8 cellular contexts compared by ENCODE assay signal in genomic region chr3:72255736-72256559, GRCh38.
A peak's percentile ranks its signal among the peaks of the same experiment; 100 is the strongest.
DNase-seq lines count a peak whose midpoint lies in the region; ATAC-seq and TF ChIP-seq lines count a peak whose summit lies in the region.

No MANE protein-coding gene starts in this region.

- no peak overlapping the region for H3K27ac ChIP-seq in A673 (ENCODE audit: low read depth, low read length, poor library complexity, severe bottlenecking)
- peak overlapping the region; percentile 70 for H3K27ac ChIP-seq in cingulate gyrus (ENCODE audit: low read depth, low read length)

- intact Hi-C loops in A673 (cut with micrococcal nuclease; ENCODE audit: unreplicated experiment), result no loop called here

- DNase-seq in A673 (ENCODE audit: low spot score), result peak; percentile 23
- DNase-seq in HEK293T (ENCODE audit: extremely low spot score), result peak; percentile 25
- peak; percentile 65 for DNase-seq in NCI-H748 treated with DMSO at 0.1 percent for 48 hours (lab: John Stamatoyannopoulos, UW)
- peak; percentile 58 for DNase-seq in myocyte (ENCODE audit: low read depth)
- no peak for DNase-seq in medulla oblongata (ENCODE audit: extremely low spot score)
- DNase-seq in EL, result no peak

- POLR2A ChIA-PET in A673 (lab: Charles Lee; ENCODE audit: low non-redundant PET) (no interaction called here), HEK293T (lab: Yijun Ruan, JAX) (no interaction called here)

- CTCF ChIA-PET in A673 (lab: Charles Lee), result interaction anchor here (0.7 kb wide), 1 partner anchor 1699 kb away, joined by 6 read pairs; no protein-coding TSS in a partner anchor
- CTCF ChIA-PET in HEK293T (lab: Yijun Ruan, JAX), result no interaction called here

- no TSS peak for BruUV-seq in A673 (replicated peaks; lab: Mats Ljungman, UMichigan)

- H3K4me3 ChIP-seq in A673 (ENCODE audit: low read depth, low read length, poor library complexity, severe bottlenecking), result no peak overlapping the region

- H3K9me3 ChIP-seq in A673 (ENCODE audit: low read depth, low read length, poor library complexity, severe bottlenecking), result no peaks in the 10 kb centered on the region

- TF ChIP-seq CTCF in A673 (conservative IDR thresholded peaks at IDR 0.05; ENCODE audit: low read depth, low read length), result no peak

- ATAC-seq in GM18909 (IDR thresholded peaks at IDR 0.05; ENCODE audit: poor library complexity, unreplicated experiment), result no peak

- no peaks in the 10 kb centered on the region for H3K27me3 ChIP-seq in A673 (replicated peaks; ENCODE audit: insufficient read depth, low read depth, low read length, poor library complexity)

- no peaks in the 10 kb centered on the region for H3K36me3 ChIP-seq in A673 (ENCODE audit: insufficient read depth, low read length, poor library complexity, severe bottlenecking)

- no peaks in the 10 kb centered on the region for H3K4me1 ChIP-seq in A673 (ENCODE audit: insufficient read depth, low read length, poor library complexity, severe bottlenecking)

TF ChIP-seq in HEK293T, 16 proteins besides CTCF, POLR2A, EP300 and RAD21:
- TF ChIP-seq PKNOX1 (IDR thresholded peaks at IDR 0.05), result peak; percentile 89
- no peak for TF ChIP-seq SUZ12 (IDR thresholded peaks at IDR 0.05)
- TF ChIP-seq BHLHE40 (IDR thresholded peaks at IDR 0.05; ENCODE audit: borderline replicate concordance), result no peak
- no peak for TF ChIP-seq ARNT (IDR thresholded peaks at IDR 0.05)
- peak; percentile 78 for TF ChIP-seq L3MBTL2 (conservative IDR thresholded peaks at IDR 0.05)
TF ChIP-seq in HEK293T: peak in this region for 2.

Comparison
In these comparisons a context has a peak if more than half of its experiments do, and no peak if none do; other contexts are left out.
1. DNase-seq: peak in A673 (single experiment), HEK293T (single experiment), NCI-H748 treated with DMSO at 0.1 percent for 48 hours (single experiment) and myocyte (single experiment); none in medulla oblongata (single experiment) and EL (single experiment).